8 cellular contexts compared by ENCODE assay signal in genomic region chr7:76609864-76610263, GRCh38. TPM values are rescaled to one million over a fixed set of nuclear protein-coding genes. Genes with fewer than 3 reads are reported as not detected.
DNase-seq lines count a peak whose midpoint lies in the region; ATAC-seq, FAIRE-seq and TF ChIP-seq lines count a peak whose summit lies in the region.
"Not testable (repeated sequence)": the region's sequence is repeated elsewhere in the genome, so short reads cannot be mapped to it uniquely, and the experiment has no call there.

No MANE protein-coding gene starts in this region.

- peak; percentile 98 for FAIRE-seq in HepG2 (lab: Jason Lieb, UNC)

- H3K4me3 ChIP-seq in HepG2 (replicated peaks in 1 of 3; ENCODE audit: insufficient read depth in 1 of 3, low read depth in 2 of 3, low read length in 3 of 3), result not testable (repeated sequence)

- POLR2A ChIA-PET in CD4-positive, alpha-beta T cell (lab: Charles Lee); HepG2 (lab: Yijun Ruan, JAX): not testable (repeated sequence)

- not testable (repeated sequence) for DNase-seq in CD4-positive, alpha-beta T cell; effector memory CD8-positive, alpha-beta T cell; HepG2 (ENCODE audit: low spot score); stimulated activated naive B cell treated with anti-CD40 and anti-IgM and Interleukin-4, amounts not matched to agents 10 μg/mL and 1 μg/mL and 100 μg/mL, for 72 hours

- TF ChIP-seq RAD21 in HepG2 (CRISPR knock-in tag; IDR thresholded peaks at IDR 0.05), result not testable (repeated sequence)

- ATAC-seq in CD4-positive, alpha-beta T cell (ENCODE audit: poor library complexity), result peak; percentile 48
- peak; percentile 42 for ATAC-seq in GM19023 (IDR thresholded peaks at IDR 0.05; ENCODE audit: unreplicated experiment)
- peak; percentile 28 for ATAC-seq in HG02610 (IDR thresholded peaks at IDR 0.05; ENCODE audit: unreplicated experiment)
- peak; percentile 44 for ATAC-seq in HG03342 (IDR thresholded peaks at IDR 0.05; ENCODE audit: unreplicated experiment)
- peak; percentile 54 to 57 for ATAC-seq in activated CD4-positive, CD25-positive, alpha-beta regulatory T cell treated with anti-CD3 and anti-CD28 coated beads, Interleukin-2, amount 50 U/mL, for 24 hours
- ATAC-seq in effector memory CD8-positive, alpha-beta T cell (replicated peaks), result peak; percentile 62
- ATAC-seq in HepG2, result peak; percentile 81
- ATAC-seq in stimulated activated naive B cell treated with anti-CD40 and anti-IgM and Interleukin-4, amounts not matched to agents 10 μg/mL and 1 μg/mL and 100 μg/mL, for 72 hours (replicated peaks), result peak; percentile 38 to 47

- not testable (repeated sequence) for H3K4me1 ChIP-seq in HepG2 (ENCODE audit: insufficient read depth, low read length)

- TF ChIP-seq POLR2A in HepG2 (IDR thresholded peaks at IDR 0.05; ENCODE audit: insufficient read depth in 1 of 2, low read depth in 2 of 2, low read length in 2 of 2), result not testable (repeated sequence)

- in situ Hi-C loops in HepG2 (cut with HindIII; ENCODE audit: extremely low pct_ligation_motif_present, low pct_unique_long_range_greater_than_20kb), result not testable (repeated sequence)

- H3K79me2 ChIP-seq in HepG2 (ENCODE audit: insufficient read depth, low read length), result not testable (repeated sequence)

- H3K9me3 Mint-ChIP-seq in CD4-positive, alpha-beta T cell; effector memory CD8-positive, alpha-beta T cell; stimulated activated naive B cell treated with anti-CD40 and anti-IgM and Interleukin-4, amounts not matched to agents 10 μg/mL and 1 μg/mL and 100 μg/mL, for 72 hours: not testable (repeated sequence)

- H3K27ac ChIP-seq in CD4-positive, alpha-beta T cell (ENCODE audit: low read depth, low read length); HepG2 (ENCODE audit: extremely low read length, insufficient read depth, low read length): not testable (repeated sequence)

- H2AFZ ChIP-seq in HepG2 (ENCODE audit: low read length), result not testable (repeated sequence)

- 100% methylated on average over 1 of the region's 10 CpGs for WGBS in HepG2 (ENCODE audit: low lambda C conversion rate)

- not testable (repeated sequence) for TF ChIP-seq EP300 in HepG2 (IDR thresholded peaks at IDR 0.05; ENCODE audit: low read depth in 2 of 2, low read length in 2 of 2); HepG2 (CRISPR knock-in tag; IDR thresholded peaks at IDR 0.05; ENCODE audit: borderline replicate concordance)

- intact Hi-C loops in CD4-positive, alpha-beta T cell (cut with DNase I, micrococcal nuclease); HepG2 (cut with micrococcal nuclease; ENCODE audit: unreplicated experiment): not testable (repeated sequence)

- CTCF ChIA-PET in CD4-positive, alpha-beta T cell (lab: Charles Lee); HepG2 (lab: Yijun Ruan, JAX; ENCODE audit: low intra/inter-chr PET ratio, low total read pairs): not testable (repeated sequence)

- peaks cover 11% of the 10 kb centered on the region for H3K4me1 Mint-ChIP-seq in CD4-positive, alpha-beta T cell (ENCODE audit: low read depth)
- not testable (repeated sequence) for H3K4me1 Mint-ChIP-seq in effector memory CD8-positive, alpha-beta T cell (ENCODE audit: low read depth in 2 of 2)
- peaks cover 8 to 16% of the 10 kb centered on the region in 2 donors for H3K4me1 Mint-ChIP-seq in stimulated activated naive B cell treated with anti-CD40 and anti-IgM and Interleukin-4, amounts not matched to agents 10 μg/mL and 1 μg/mL and 100 μg/mL, for 72 hours

- H3K27me3 Mint-ChIP-seq in CD4-positive, alpha-beta T cell; effector memory CD8-positive, alpha-beta T cell; stimulated activated naive B cell treated with anti-CD40 and anti-IgM and Interleukin-4, amounts not matched to agents 10 μg/mL and 1 μg/mL and 100 μg/mL, for 72 hours: not testable (repeated sequence)

- not testable (repeated sequence) for H3K36me3 Mint-ChIP-seq in CD4-positive, alpha-beta T cell (ENCODE audit: low read depth); effector memory CD8-positive, alpha-beta T cell (ENCODE audit: insufficient read depth)
- peaks cover 0 to 11% of the 10 kb centered on the region in 2 donors for H3K36me3 Mint-ChIP-seq in stimulated activated naive B cell treated with anti-CD40 and anti-IgM and Interleukin-4, amounts not matched to agents 10 μg/mL and 1 μg/mL and 100 μg/mL, for 72 hours

- not testable (repeated sequence) for H3K9ac ChIP-seq in HepG2 (ENCODE audit: insufficient read depth, low read depth, low read length)

- not testable (repeated sequence) for TF ChIP-seq CTCF in CD4-positive, alpha-beta T cell (IDR thresholded peaks at IDR 0.05); HepG2 (CRISPR knock-in tag; IDR thresholded peaks at IDR 0.05)

- H3K4me2 ChIP-seq in HepG2 (ENCODE audit: low read depth, low read length), result not testable (repeated sequence)

- BruUV-seq in HepG2 (replicated peaks; lab: Mats Ljungman, UMichigan), result not testable (repeated sequence)

- not testable (repeated sequence) for H3K36me3 ChIP-seq in HepG2 (replicated peaks in 1 of 2; ENCODE audit: control insufficient read depth in 1 of 2, insufficient read depth in 2 of 2, low read length in 2 of 2)

- H3K9me3 ChIP-seq in CD4-positive, alpha-beta T cell (ENCODE audit: control insufficient read depth, low read length); HepG2 (ENCODE audit: low read length): not testable (repeated sequence)

- not testable (repeated sequence) for H3K4me3 Mint-ChIP-seq in CD4-positive, alpha-beta T cell; effector memory CD8-positive, alpha-beta T cell; stimulated activated naive B cell treated with anti-CD40 and anti-IgM and Interleukin-4, amounts not matched to agents 10 μg/mL and 1 μg/mL and 100 μg/mL, for 72 hours

- not testable (repeated sequence) for H3K27ac Mint-ChIP-seq in CD4-positive, alpha-beta T cell; effector memory CD8-positive, alpha-beta T cell; stimulated activated naive B cell treated with anti-CD40 and anti-IgM and Interleukin-4, amounts not matched to agents 10 μg/mL and 1 μg/mL and 100 μg/mL, for 72 hours

- H3K27me3 ChIP-seq in CD4-positive, alpha-beta T cell (ENCODE audit: control insufficient read depth, insufficient read depth, low read length); HepG2 (ENCODE audit: control insufficient read depth in 1 of 2, insufficient read depth in 2 of 2, low read length in 2 of 2): not testable (repeated sequence)

- not testable (repeated sequence) for H4K20me1 ChIP-seq in HepG2 (ENCODE audit: insufficient read depth, low read length)

RNA-seq across cellular contexts. Expression of gene POMZP3, which starts 17.2 kb away (rescaled TPM):
- total RNA-seq in CD4-positive, alpha-beta T cell, result 10 to 100 TPM; 33.7 to 36.9 TPM
- 2.2 and 3.5 TPM in 2 replicates for total RNA-seq in HepG2 (2016; rRNA removed; fragmentation: Illumina TruSeq; extraction: Trizol)
- total RNA-seq in HepG2 (2016; cell fraction: cytosol; rRNA removed; fragmentation: Illumina TruSeq; extraction: Trizol; ENCODE audit: low read depth), result 4.3 and 5.0 TPM in 2 replicates
- total RNA-seq in HepG2 (2016; cell fraction: insoluble cytoplasmic fraction; rRNA removed; fragmentation: Illumina TruSeq; extraction: Trizol), result 2.6 and 3.8 TPM in 2 replicates
- total RNA-seq in HepG2 (2016; cell fraction: membrane; rRNA removed; fragmentation: Illumina TruSeq; extraction: Trizol), result 4.0 and 6.2 TPM in 2 replicates
- 3.3 and 4.1 TPM in 2 replicates for total RNA-seq in HepG2 (2016; cell fraction: nucleus; rRNA removed; fragmentation: Illumina TruSeq; extraction: Trizol)
- polyA plus RNA-seq in HepG2 (2011; rRNA removed), result 1.5 and 1.9 TPM in 2 replicates
- polyA plus RNA-seq in HepG2 (2011; cell fraction: cytosol; rRNA removed), result 0.81 and 1.2 TPM in 2 replicates
- polyA plus RNA-seq in HepG2 (2011; cell fraction: nucleus; rRNA removed), result 2.5 and 3.4 TPM in 2 replicates
- polyA plus RNA-seq in HepG2 (2012), result 2.3 and 2.4 TPM in 2 replicates
- 8.2 and 8.8 TPM in 2 replicates for polyA plus RNA-seq in HepG2 (2016; cell fraction: cytosol; fragmentation: Illumina TruSeq; extraction: Trizol; ENCODE audit: low read depth)
- polyA plus RNA-seq in HepG2 (2016; cell fraction: insoluble cytoplasmic fraction; fragmentation: Illumina TruSeq; extraction: Trizol; ENCODE audit: low read depth), result 4.9 and 5.2 TPM in 2 replicates
- 10.1 and 10.4 TPM in 2 replicates for polyA plus RNA-seq in HepG2 (2016; cell fraction: membrane; fragmentation: Illumina TruSeq; extraction: Trizol; ENCODE audit: low read depth)
- polyA plus RNA-seq in HepG2 (2016; cell fraction: nucleus; fragmentation: Illumina TruSeq; extraction: Trizol; ENCODE audit: insufficient read depth, low read depth), result 6.4 and 6.9 TPM in 2 replicates
- 5.7 and 15.4 TPM in 2 replicates for polyA minus RNA-seq in HepG2 (2011; rRNA and poly(A)+ RNA removed; ENCODE audit: low replicate concordance)
- polyA minus RNA-seq in HepG2 (2011; cell fraction: cytosol; rRNA and poly(A)+ RNA removed), result 1.6 and 2.2 TPM in 2 replicates
- 5.8 and 6.7 TPM in 2 replicates for polyA minus RNA-seq in HepG2 (2011; cell fraction: nucleus; rRNA and poly(A)+ RNA removed)

Comparison
In these comparisons a context has a peak if more than half of its experiments do, and no peak if none do; other contexts are left out.
1. ATAC-seq: peak in every context shown above with its lines; median percentile 81 in HepG2; 62 in effector memory CD8-positive, alpha-beta T cell; 56 in activated CD4-positive, CD25-positive, alpha-beta regulatory T cell treated with anti-CD3 and anti-CD28 coated beads, Interleukin-2, amount 50 U/mL, for 24 hours; 48 in CD4-positive, alpha-beta T cell; 44 in HG03342; 42 in stimulated activated naive B cell treated with anti-CD40 and anti-IgM and Interleukin-4, amounts not matched to agents 10 μg/mL and 1 μg/mL and 100 μg/mL, for 72 hours; 42 in GM19023; 28 in HG02610.